In the genomic region with DNA sequence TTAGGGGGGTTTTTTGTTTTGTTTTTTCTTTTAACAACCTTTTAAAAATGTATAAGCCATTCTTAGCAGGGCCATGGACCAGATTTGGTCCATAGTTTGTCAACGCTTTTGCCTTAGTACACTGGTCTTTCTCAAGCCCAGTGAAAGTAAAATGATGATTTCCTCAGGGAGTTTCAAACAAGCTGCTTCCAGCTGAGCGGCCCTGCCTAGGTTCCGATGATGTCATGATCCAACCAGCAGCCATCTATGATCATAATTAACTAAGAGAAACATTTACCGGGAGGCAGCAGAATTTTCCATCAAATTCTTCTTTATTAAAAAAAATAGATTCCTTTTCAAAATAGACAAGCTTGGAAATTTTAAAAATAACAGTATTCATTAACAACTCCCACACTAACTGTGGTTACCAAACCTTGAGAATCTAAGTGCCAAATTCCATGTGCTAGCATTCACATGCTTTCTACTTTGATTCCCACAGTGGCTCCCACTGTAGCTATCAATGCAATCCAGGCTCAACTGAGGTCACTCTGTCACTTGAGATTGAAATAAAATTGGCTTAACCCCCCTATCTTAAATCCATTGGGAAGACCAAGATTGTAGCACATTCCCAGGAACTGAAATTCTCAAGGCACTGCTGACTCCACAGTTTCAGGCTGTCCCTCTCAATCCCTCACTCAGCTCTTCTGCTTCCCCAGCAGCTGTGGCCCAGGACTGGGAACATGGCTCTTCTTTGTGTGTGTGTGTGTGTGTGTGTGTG, we compare ENCODE assay signal across 15 cellular contexts.
DNase-seq lines count a peak whose midpoint lies in the region; ATAC-seq, FAIRE-seq and TF ChIP-seq lines count a peak whose summit lies in the region.
"Had no signal": no experiment of that assay in that cellular context is flagged by ENCODE, and none has a peak within 500 bp of the region (broad histone marks: within the 10 kb centered on the region; RNA-seq: fewer than 3 reads in every experiment).

No MANE protein-coding gene starts in this region.

- peaks cover 21% of the 10 kb centered on the region for H3K4me1 Mint-ChIP-seq in astrocyte (ENCODE audit: low read depth, unreplicated experiment)
- peaks cover 47% of the 10 kb centered on the region for H3K4me1 Mint-ChIP-seq in osteocyte (ENCODE audit: unreplicated experiment)
- H3K4me1 Mint-ChIP-seq: memory B cell had no signal

- H3K27ac ChIP-seq in astrocyte (ENCODE audit: low read depth, low read length) (no peak overlapping the region), upper lobe of right lung (peak overlapping the region; percentile 61)

- peak; percentile 55 for FAIRE-seq in astrocyte (lab: Jason Lieb, UNC)

- H3K4me1 ChIP-seq in astrocyte (ENCODE audit: insufficient read depth, low read length) (peaks cover 4% of the 10 kb centered on the region), upper lobe of right lung (peaks cover 10% of the 10 kb centered on the region)

- H3K9me3 ChIP-seq in astrocyte (ENCODE audit: insufficient read depth, low read depth, low read length) (no peaks in the 10 kb centered on the region), upper lobe of right lung (no peaks in the 10 kb centered on the region)
- H3K9me3 ChIP-seq: SK-N-SH had no signal

- H3K9me3 Mint-ChIP-seq in astrocyte (ENCODE audit: unreplicated experiment) = peaks cover 2% of the 10 kb centered on the region
- H3K9me3 Mint-ChIP-seq in osteocyte (ENCODE audit: unreplicated experiment) = no peaks in the 10 kb centered on the region
- H3K9me3 Mint-ChIP-seq: activated T-cell treated with anti-CD3 and anti-CD28 coated beads, Interleukin-2, amount 50 U/mL, for 4 hours; effector memory CD8-positive, alpha-beta T cell had no signal

- H4K20me1 ChIP-seq in astrocyte (ENCODE audit: insufficient read depth, low read length) = no peaks in the 10 kb centered on the region

- H3K9ac ChIP-seq in astrocyte (ENCODE audit: low read length) = no peak overlapping the region
- H3K9ac ChIP-seq: SK-N-SH had no signal

- ATAC-seq in upper lobe of right lung (peak; percentile 11), GM21723 (IDR thresholded peaks at IDR 0.05; ENCODE audit: unreplicated experiment) (no peak)
- ATAC-seq: activated CD4-positive, CD25-positive, alpha-beta regulatory T cell treated with anti-CD3 and anti-CD28 coated beads, Interleukin-2, amount 50 U/mL, for 24 hours; activated T-cell treated with anti-CD3 and anti-CD28 coated beads, Interleukin-2, amount 50 U/mL, for 4 hours; effector memory CD8-positive, alpha-beta T cell had no signal

- no peak overlapping the region for H2AFZ ChIP-seq in astrocyte (ENCODE audit: low read depth, low read length)

- no peaks in the 10 kb centered on the region for H3K36me3 ChIP-seq in astrocyte (ENCODE audit: insufficient read depth, low read length)
- H3K36me3 ChIP-seq in upper lobe of right lung = no peaks in the 10 kb centered on the region

- TF ChIP-seq CTCF in astrocyte (IDR thresholded peaks at IDR 0.05; ENCODE audit: insufficient read depth, low read depth, low read length) (no peak), fibroblast of the aortic adventitia (IDR thresholded peaks at IDR 0.05; ENCODE audit: insufficient read depth, low read length) (no peak), osteocyte (IDR thresholded peaks at IDR 0.05) (no peak), upper lobe of right lung (IDR thresholded peaks at IDR 0.05) (no peak)

- H3K4me3 Mint-ChIP-seq in astrocyte (ENCODE audit: unreplicated experiment) (no peak overlapping the region), osteocyte (ENCODE audit: unreplicated experiment) (no peak overlapping the region)
- H3K4me3 Mint-ChIP-seq: activated T-cell treated with anti-CD3 and anti-CD28 coated beads, Interleukin-2, amount 50 U/mL, for 4 hours; effector memory CD8-positive, alpha-beta T cell; memory B cell had no signal

- H3K4me2 ChIP-seq in astrocyte (ENCODE audit: low read length) = no peak overlapping the region
- H3K4me2 ChIP-seq: SK-N-SH had no signal

- H3K27ac Mint-ChIP-seq in astrocyte (ENCODE audit: unreplicated experiment) (peak overlapping the region; percentile 94), osteocyte (ENCODE audit: unreplicated experiment) (peak overlapping the region; percentile 89)
- H3K27ac Mint-ChIP-seq: effector memory CD8-positive, alpha-beta T cell; memory B cell had no signal

- H3K36me3 Mint-ChIP-seq in astrocyte (ENCODE audit: low read depth, unreplicated experiment) (no peaks in the 10 kb centered on the region), osteocyte (ENCODE audit: unreplicated experiment) (no peaks in the 10 kb centered on the region)
- H3K36me3 Mint-ChIP-seq: memory B cell had no signal

- peaks cover 2% of the 10 kb centered on the region for H3K27me3 Mint-ChIP-seq in astrocyte (ENCODE audit: low read depth, unreplicated experiment)
- no peaks in the 10 kb centered on the region for H3K27me3 Mint-ChIP-seq in osteocyte (ENCODE audit: unreplicated experiment)

- H3K79me2 ChIP-seq in astrocyte (ENCODE audit: insufficient read depth, low read length) = no peaks in the 10 kb centered on the region

- no peaks in the 10 kb centered on the region for H3K27me3 ChIP-seq in astrocyte (ENCODE audit: insufficient read depth, low read length)
- no peaks in the 10 kb centered on the region for H3K27me3 ChIP-seq in upper lobe of right lung

- DNase-seq in astrocyte (ENCODE audit: low read depth) = peak; percentile 43
- DNase-seq in fibroblast of the aortic adventitia (ENCODE audit: low read depth) = peak; percentile 53
- no peak for DNase-seq in osteocyte (ENCODE audit: extremely low spot score, unreplicated experiment)
- no peak for DNase-seq in upper lobe of right lung
- no peak for DNase-seq in activated CD4-positive, CD25-positive, alpha-beta regulatory T cell treated with anti-CD3 and anti-CD28 coated beads, Interleukin-2, amount 50 U/mL, for 72 hours
- DNase-seq in DMS79 (lab: John Stamatoyannopoulos, UW) = no peak
- DNase-seq: activated T-cell treated with anti-CD3 and anti-CD28 coated beads, Interleukin-2, amount 50 U/mL, for 4 hours; effector memory CD8-positive, alpha-beta T cell; NCI-H226; SK-N-SH; stimulated activated CD4-positive, alpha-beta T cell treated with anti-CD3 and anti-CD28 coated beads, Interleukin-4, amount 100 ng/mL, for 1 hour; stimulated activated naive CD4-positive, alpha-beta T cell had no signal

- intact Hi-C loops in upper lobe of right lung (cut with DNase I) = no loop called here

- H3K4me3 ChIP-seq in astrocyte (ENCODE audit: insufficient read depth, low read depth, low read length) (no peak overlapping the region), fibroblast of the aortic adventitia (ENCODE audit: low read depth, low read length) (no peak overlapping the region), upper lobe of right lung (no peak overlapping the region)

Comparison
In these comparisons a context has a peak if more than half of its experiments do, and no peak if none do; other contexts are left out.
1. DNase-seq: peak in astrocyte (single experiment) and fibroblast of the aortic adventitia (single experiment); none in osteocyte (single experiment), upper lobe of right lung (single experiment), activated CD4-positive, CD25-positive, alpha-beta regulatory T cell treated with anti-CD3 and anti-CD28 coated beads, Interleukin-2, amount 50 U/mL, for 72 hours (single experiment) and DMS79 (single experiment).